31 cellular contexts compared by ENCODE assay signal in the genomic region with DNA sequence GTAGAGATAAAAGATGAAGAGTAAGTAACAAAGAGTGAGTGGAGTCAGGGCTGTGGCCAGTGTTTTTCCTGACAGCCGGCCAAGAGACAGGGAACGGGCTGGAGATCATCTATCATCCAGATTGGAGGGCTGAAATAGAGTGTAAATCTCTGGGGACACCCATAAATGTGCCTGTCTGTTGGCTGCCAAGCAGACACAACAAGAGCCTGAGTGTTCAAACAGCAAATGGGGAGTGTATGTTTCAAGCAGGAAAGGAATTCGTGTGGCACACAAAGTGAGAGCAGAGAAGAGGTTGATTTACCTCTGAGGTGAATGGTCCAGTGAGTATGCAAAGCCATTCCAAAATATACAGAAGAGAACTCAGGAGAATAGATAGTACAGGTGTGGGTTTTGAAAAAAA.
"Had no signal": no experiment of that assay in that cellular context is flagged by ENCODE, and none has a peak within 500 bp of the region (broad histone marks: within the 10 kb centered on the region; RNA-seq: fewer than 3 reads in every experiment).

No MANE protein-coding gene starts in this region.

- H3K27ac Mint-ChIP-seq: activated CD4-positive, alpha-beta memory T cell treated with anti-CD3 and anti-CD28 coated beads, Interleukin-2, amount 10 ng/mL, durations not matched to agents 7 days and 5 days; activated CD8-positive, alpha-beta memory T cell treated with anti-CD3 and anti-CD28 coated beads, Interleukin-2, amount 10 ng/mL, durations not matched to agents 7 days and 5 days; activated naive CD8-positive, alpha-beta T cell treated with anti-CD3 and anti-CD28 coated beads for 36 hours; activated T-cell treated with anti-CD3 and anti-CD28 coated beads, Interleukin-2, amount 50 U/mL, for 72 hours; activated T-helper 17 cell treated with anti-CD3 and anti-CD28 coated beads, Interleukin-2, amount 50 U/mL, for 72 hours had no signal

- H3K4me3 Mint-ChIP-seq: activated CD4-positive, alpha-beta memory T cell treated with anti-CD3 and anti-CD28 coated beads, Interleukin-2, amount 10 ng/mL, durations not matched to agents 7 days and 5 days; activated CD8-positive, alpha-beta memory T cell treated with anti-CD3 and anti-CD28 coated beads, Interleukin-2, amount 10 ng/mL, durations not matched to agents 7 days and 5 days; activated naive CD8-positive, alpha-beta T cell treated with anti-CD3 and anti-CD28 coated beads for 36 hours; activated T-cell treated with anti-CD3 and anti-CD28 coated beads, Interleukin-2, amount 50 U/mL, for 72 hours; activated T-helper 17 cell treated with anti-CD3 and anti-CD28 coated beads, Interleukin-2, amount 50 U/mL, for 72 hours had no signal

- H3K4me1 Mint-ChIP-seq: activated CD4-positive, alpha-beta memory T cell treated with anti-CD3 and anti-CD28 coated beads, Interleukin-2, amount 10 ng/mL, durations not matched to agents 7 days and 5 days; activated CD8-positive, alpha-beta memory T cell treated with anti-CD3 and anti-CD28 coated beads, Interleukin-2, amount 10 ng/mL, durations not matched to agents 7 days and 5 days; activated naive CD8-positive, alpha-beta T cell treated with anti-CD3 and anti-CD28 coated beads for 36 hours; activated T-helper 17 cell treated with anti-CD3 and anti-CD28 coated beads, Interleukin-2, amount 50 U/mL, for 72 hours had no signal

- H3K4me3 ChIP-seq: SJCRH30, SK-N-MC had no signal

- H3K27me3 Mint-ChIP-seq: activated CD4-positive, alpha-beta memory T cell treated with anti-CD3 and anti-CD28 coated beads, Interleukin-2, amount 10 ng/mL, durations not matched to agents 7 days and 5 days; activated CD8-positive, alpha-beta memory T cell treated with anti-CD3 and anti-CD28 coated beads, Interleukin-2, amount 10 ng/mL, durations not matched to agents 7 days and 5 days; activated naive CD8-positive, alpha-beta T cell treated with anti-CD3 and anti-CD28 coated beads for 36 hours; activated T-helper 17 cell treated with anti-CD3 and anti-CD28 coated beads, Interleukin-2, amount 50 U/mL, for 72 hours had no signal

- H3K4me1 ChIP-seq: SJCRH30 had no signal

- H3K36me3 Mint-ChIP-seq: activated CD8-positive, alpha-beta memory T cell treated with anti-CD3 and anti-CD28 coated beads, Interleukin-2, amount 10 ng/mL, durations not matched to agents 7 days and 5 days; activated naive CD8-positive, alpha-beta T cell treated with anti-CD3 and anti-CD28 coated beads for 36 hours had no signal

- H3K9me3 ChIP-seq: SJCRH30 had no signal

- H3K36me3 ChIP-seq: brain microvascular endothelial cell, SJCRH30, WERI-Rb-1 had no signal

- H3K27ac ChIP-seq: brain microvascular endothelial cell, KMS-11, SJCRH30, SK-N-MC, WERI-Rb-1 had no signal

- H3K27me3 ChIP-seq: brain microvascular endothelial cell, SJCRH30 had no signal

- DNase-seq: activated CD4-positive, alpha-beta memory T cell treated with anti-CD3 and anti-CD28 coated beads, Interleukin-2, amount 10 ng/mL, durations not matched to agents 7 days and 5 days; activated CD4-positive, alpha-beta T cell treated with anti-CD3 and anti-CD28 coated beads for 1 hour; activated CD4-positive, alpha-beta T cell treated with anti-CD3 and anti-CD28 coated beads for 48 hours; activated CD4-positive, CD25-positive, alpha-beta regulatory T cell; activated CD8-positive, alpha-beta memory T cell treated with anti-CD3 and anti-CD28 coated beads for 24 hours; activated CD8-positive, alpha-beta memory T cell treated with anti-CD3 and anti-CD28 coated beads, Interleukin-2, amount 10 ng/mL, durations not matched to agents 7 days and 5 days; activated CD8-positive, alpha-beta memory T cell treated with anti-CD3 and anti-CD28 coated beads, Interleukin-2, amount 50 U/mL, for 48 hours; activated effector memory CD4-positive, alpha-beta T cell treated with anti-CD3 and anti-CD28 coated beads, Interleukin-2, amount 50 U/mL, for 16 hours; activated naive CD4-positive, alpha-beta T cell; activated naive CD4-positive, alpha-beta T cell treated with anti-CD3 and anti-CD28 coated beads, Interleukin-2, amount 50 U/mL, for 16 hours; activated naive CD8-positive, alpha-beta T cell treated with anti-CD3 and anti-CD28 coated beads for 36 hours; activated T-cell treated with anti-CD3 and anti-CD28 coated beads, Interleukin-2, amount 50 U/mL, for 72 hours; amniotic stem cell; aorta; brain microvascular endothelial cell; central memory CD4-positive, alpha-beta T cell; NCI-H1092 treated with DMSO at 0.1 percent for 48 hours; NCI-H1417; NCI-H187 treated with DMSO at 0.1 percent for 48 hours; NCI-H2081; NCI-H226; NCI-H526 treated with DMSO at 0.1 percent for 48 hours; NCI-H774; SHP77; SJCRH30; T1000; WERI-Rb-1 had no signal

- ATAC-seq: activated CD8-positive, alpha-beta memory T cell treated with anti-CD3 and anti-CD28 coated beads, Interleukin-2, amount 10 ng/mL, durations not matched to agents 7 days and 5 days; activated T-cell treated with anti-CD3 and anti-CD28 coated beads, Interleukin-2, amount 50 U/mL, for 72 hours; activated T-helper 17 cell treated with anti-CD3 and anti-CD28 coated beads, Interleukin-2, amount 50 U/mL, for 72 hours; Panc1 had no signal
